ENCODE assay signal across 15 cellular contexts in genomic region chr10:70679498-70679897, GRCh38. TPM values are rescaled to one million over a fixed set of nuclear protein-coding genes. Genes with fewer than 3 reads are reported as not detected.
DNase-seq lines count a peak whose midpoint lies in the region; TF ChIP-seq lines count a peak whose summit lies in the region.
"Had no signal": no experiment of that assay in that cellular context is flagged by ENCODE, and none has a peak within 500 bp of the region (broad histone marks: within the 10 kb centered on the region; RNA-seq: fewer than 3 reads in every experiment).

No MANE protein-coding gene starts in this region.

- H4K8ac ChIP-seq in neuronal stem cell (ENCODE audit: low read depth, low read length): no peak overlapping the region

- no peak overlapping the region for H2AK5ac ChIP-seq in neuronal stem cell (ENCODE audit: low read depth, low read length)

- H2BK15ac ChIP-seq in neuronal stem cell (ENCODE audit: low read length): no peak overlapping the region

- no peaks in the 10 kb centered on the region for H3K36me3 Mint-ChIP-seq in activated CD4-positive, alpha-beta T cell treated with anti-CD3 and anti-CD28 coated beads, Interleukin-2, amount 10 ng/mL, durations not matched to agents 24 days and 14 days (ENCODE audit: low read depth)
- H3K36me3 Mint-ChIP-seq: CD4-positive, CD25-positive, alpha-beta regulatory T cell; immature natural killer cell had no signal

- no peaks in the 10 kb centered on the region for H3K9me3 ChIP-seq in neuronal stem cell (replicated peaks in 1 of 2; ENCODE audit: control insufficient read depth in 2 of 2, insufficient read depth in 1 of 2, low read depth in 1 of 2, low read length in 2 of 2)

- DNase-seq in EH (ENCODE audit: low read depth): peak; percentile 89
- peak; percentile 5 for DNase-seq in NCI-H69 (lab: John Stamatoyannopoulos, UW)
- DNase-seq in fibroblast of mammary gland (ENCODE audit: low read depth): peak; percentile 92
- DNase-seq in neuronal stem cell (ENCODE audit: low spot score): no peak
- DNase-seq in activated CD4-positive, alpha-beta T cell treated with anti-CD3 and anti-CD28 coated beads, Interleukin-2, amount 10 ng/mL, durations not matched to agents 24 days and 14 days: no peak
- no peak for DNase-seq in NCI-H2227 treated with DMSO at 0.1 percent for 48 hours (lab: John Stamatoyannopoulos, UW)
- no peak for DNase-seq in D341Med (ENCODE audit: low spot score)
- DNase-seq in NOMO-1 treated with DMSO at 0.1 percent for 48 hours (lab: John Stamatoyannopoulos, UW; ENCODE audit: unreplicated experiment): no peak
- DNase-seq: activated naive CD4-positive, alpha-beta T cell; CD4-positive, CD25-positive, alpha-beta regulatory T cell; central memory CD4-positive, alpha-beta T cell; GF-D8; immature natural killer cell; stimulated activated naive CD4-positive, alpha-beta T cell treated with Interleukin-2 at 50 U/mL for 16 hours had no signal

- no peak overlapping the region for H3K4me3 Mint-ChIP-seq in activated CD4-positive, alpha-beta T cell treated with anti-CD3 and anti-CD28 coated beads, Interleukin-2, amount 10 ng/mL, durations not matched to agents 24 days and 14 days
- H3K4me3 Mint-ChIP-seq: CD4-positive, CD25-positive, alpha-beta regulatory T cell; immature natural killer cell had no signal

- H3K27me3 Mint-ChIP-seq in activated CD4-positive, alpha-beta T cell treated with anti-CD3 and anti-CD28 coated beads, Interleukin-2, amount 10 ng/mL, durations not matched to agents 24 days and 14 days: peaks cover 6% of the 10 kb centered on the region

- H3K27ac Mint-ChIP-seq in activated CD4-positive, alpha-beta T cell treated with anti-CD3 and anti-CD28 coated beads, Interleukin-2, amount 10 ng/mL, durations not matched to agents 24 days and 14 days: no peak overlapping the region
- H3K27ac Mint-ChIP-seq: CD4-positive, CD25-positive, alpha-beta regulatory T cell had no signal

- H3K27me3 ChIP-seq in neuronal stem cell (ENCODE audit: control insufficient read depth in 3 of 3, insufficient read depth in 3 of 3, low read depth in 1 of 3, low read length in 3 of 3): peaks cover 0 to 38% (median 0%) of the 10 kb centered on the region in 3 experiments

- no peak overlapping the region for H3K27ac ChIP-seq in neuronal stem cell (replicated peaks; ENCODE audit: low read length)

- no peaks in the 10 kb centered on the region for H3K79me1 ChIP-seq in neuronal stem cell (ENCODE audit: low read depth, low read length)

- TF ChIP-seq CTCF in fibroblast of mammary gland (conservative IDR thresholded peaks at IDR 0.05; ENCODE audit: control insufficient read depth, insufficient read depth, low read depth, low read length): no peak

- intact Hi-C loops in activated CD4-positive, alpha-beta T cell treated with anti-CD3 and anti-CD28 coated beads, Interleukin-2, amount 10 ng/mL, durations not matched to agents 24 days and 14 days (cut with micrococcal nuclease): no loop called here

- H3K4ac ChIP-seq in neuronal stem cell (ENCODE audit: low read length): no peak overlapping the region

- no peak overlapping the region for H2AFZ ChIP-seq in neuronal stem cell (ENCODE audit: low read length)

- no peak overlapping the region for H3K14ac ChIP-seq in neuronal stem cell (ENCODE audit: low read length)

- H2BK5ac ChIP-seq in neuronal stem cell (ENCODE audit: low read length): no peak overlapping the region

- no peaks in the 10 kb centered on the region for H3K36me3 ChIP-seq in neuronal stem cell (replicated peaks in 1 of 2; ENCODE audit: control insufficient read depth in 2 of 2, insufficient read depth in 2 of 2, low read length in 2 of 2)

- H3K4me3 ChIP-seq in fibroblast of mammary gland (ENCODE audit: control insufficient read depth, low read depth, low read length) (no peak overlapping the region), neuronal stem cell (ENCODE audit: low read length in 2 of 2) (no peak overlapping the region)

- no CpG with 5 or more reads among the region's 10 CpGs for WGBS in neuronal stem cell (ENCODE audit: extremely low coverage in 2 of 2, insufficient read length in 2 of 2, insufficient replicate concordance in 1 of 2), 2 donors

- peaks cover 0 to 8% of the 10 kb centered on the region in 2 donors for H3K4me1 ChIP-seq in neuronal stem cell (ENCODE audit: control insufficient read depth in 2 of 2, insufficient read depth in 1 of 2, low read depth in 1 of 2, low read length in 2 of 2)

- no peak overlapping the region for H3K23ac ChIP-seq in neuronal stem cell (ENCODE audit: low read depth, low read length, poor library complexity)

- H2BK12ac ChIP-seq in neuronal stem cell (ENCODE audit: low read length): no peak overlapping the region

- H3K18ac ChIP-seq in neuronal stem cell (ENCODE audit: low read length): peak overlapping the region; percentile 30

- no peak overlapping the region for H2BK120ac ChIP-seq in neuronal stem cell (ENCODE audit: low read depth, low read length)

- H3K4me1 Mint-ChIP-seq in activated CD4-positive, alpha-beta T cell treated with anti-CD3 and anti-CD28 coated beads, Interleukin-2, amount 10 ng/mL, durations not matched to agents 24 days and 14 days: peaks cover 24% of the 10 kb centered on the region

- H3K4me2 ChIP-seq in neuronal stem cell (ENCODE audit: insufficient read depth, low read length, poor library complexity, severe bottlenecking): no peak overlapping the region

- no peaks in the 10 kb centered on the region for H3K9me3 Mint-ChIP-seq in activated CD4-positive, alpha-beta T cell treated with anti-CD3 and anti-CD28 coated beads, Interleukin-2, amount 10 ng/mL, durations not matched to agents 24 days and 14 days
- H3K9me3 Mint-ChIP-seq: CD4-positive, CD25-positive, alpha-beta regulatory T cell; immature natural killer cell had no signal

- no peak overlapping the region for H3K9ac ChIP-seq in neuronal stem cell (ENCODE audit: low read depth, low read length, poor library complexity)

- H4K91ac ChIP-seq in neuronal stem cell (ENCODE audit: low read depth, low read length, poor library complexity): no peak overlapping the region

RNA-seq across cellular contexts. Expression of gene ADAMTS14, which starts 7.2 kb away (rescaled TPM):
- 0.21 TPM for polyA plus RNA-seq in neuronal stem cell (2013, experiment 1 of 2)
- 0.19 TPM for polyA plus RNA-seq in neuronal stem cell (2013, experiment 2 of 2)
- total RNA-seq in activated CD4-positive, alpha-beta T cell treated with anti-CD3 and anti-CD28 coated beads, Interleukin-2, amount 10 ng/mL, durations not matched to agents 24 days and 14 days: 0.33 and 0.52 TPM in 2 replicates
- total RNA-seq: CD4-positive, CD25-positive, alpha-beta regulatory T cell; mononuclear cell had no signal
- polyA plus RNA-seq: CD4-positive, CD25-positive, alpha-beta regulatory T cell had no signal

Comparison
In these comparisons a context has a peak if more than half of its experiments do, and no peak if none do; other contexts are left out.
1. DNase-seq: peak in EH (single experiment), NCI-H69 (single experiment) and fibroblast of mammary gland (single experiment); none in neuronal stem cell (single experiment), activated CD4-positive, alpha-beta T cell treated with anti-CD3 and anti-CD28 coated beads, Interleukin-2, amount 10 ng/mL, durations not matched to agents 24 days and 14 days (single experiment), NCI-H2227 treated with DMSO at 0.1 percent for 48 hours (single experiment), D341Med (single experiment) and NOMO-1 treated with DMSO at 0.1 percent for 48 hours (single experiment).